In the genomic region with DNA sequence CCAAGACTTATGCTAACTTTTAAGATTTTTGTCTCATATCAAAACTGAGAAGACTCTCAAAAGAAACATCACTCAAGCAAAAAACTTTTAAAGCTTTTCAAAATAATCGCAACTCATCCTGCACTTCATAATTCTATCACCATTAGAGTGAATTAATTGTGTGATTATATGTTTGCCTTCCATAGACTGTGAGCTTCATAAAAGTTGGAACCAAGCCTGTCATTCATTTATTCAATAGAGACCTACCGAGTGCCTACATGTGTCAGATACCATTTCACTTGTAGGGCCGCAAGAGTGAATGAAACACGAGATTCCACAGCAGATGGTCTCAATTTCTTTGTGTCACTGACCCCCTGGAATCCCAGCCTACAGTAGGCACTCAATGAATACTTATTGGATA, we compare ENCODE assay signal across 18 cellular contexts.
DNase-seq lines count a peak whose midpoint lies in the region; ATAC-seq and TF ChIP-seq lines count a peak whose summit lies in the region.
"Had no signal": no experiment of that assay in that cellular context is flagged by ENCODE, and none has a peak within 500 bp of the region (broad histone marks: within the 10 kb centered on the region; RNA-seq: fewer than 3 reads in every experiment).

No MANE protein-coding gene starts in this region.

- H3K79me2 ChIP-seq in neural progenitor cell (ENCODE audit: low read depth), result no peaks in the 10 kb centered on the region

- H2AFZ ChIP-seq in neural progenitor cell (replicated peaks), result no peak overlapping the region

- peak overlapping the region; percentile 79 for H3K27ac Mint-ChIP-seq in Caco-2 (ENCODE audit: unreplicated experiment)
- H3K27ac Mint-ChIP-seq in neural progenitor cell, result no peak overlapping the region
- H3K27ac Mint-ChIP-seq: activated CD8-positive, alpha-beta T cell treated with anti-CD3 and anti-CD28 coated beads, Interleukin-2, amount 10 ng/mL, durations not matched to agents 7 days and 5 days; stimulated activated effector memory CD8-positive, alpha-beta T cell treated with anti-CD3 and anti-CD28 coated beads, Interleukin-12 subunit alpha, Interleukin-12 subunit beta, amount 100 ng/mL, for 72 hours; T-helper 17 cell had no signal

- H3K4me3 ChIP-seq in Caco-2 (ENCODE audit: low read depth, low read length), result no peak overlapping the region
- H3K4me3 ChIP-seq in HUES48 (ENCODE audit: low read depth, low read length), result no peak overlapping the region
- no peak overlapping the region for H3K4me3 ChIP-seq in brain microvascular endothelial cell (ENCODE audit: low read depth, low read length)
- no peak overlapping the region for H3K4me3 ChIP-seq in neural progenitor cell
- H3K4me3 ChIP-seq in esophagus muscularis mucosa, result no peak overlapping the region
- H3K4me3 ChIP-seq: BLaER1 treated with 17β-estradiol and CSF1 and Interleukin-3, amounts not matched to agents 10 nM and 100 nM had no signal

- no peak overlapping the region for H3K9ac ChIP-seq in HUES48 (ENCODE audit: low read depth, low read length)
- no peak overlapping the region for H3K9ac ChIP-seq in neural progenitor cell
- H3K9ac ChIP-seq: BLaER1 treated with 17β-estradiol and CSF1 and Interleukin-3, amounts not matched to agents 10 nM and 100 nM had no signal

- peaks cover 39% of the 10 kb centered on the region for H3K4me1 Mint-ChIP-seq in Caco-2 (ENCODE audit: low read depth, unreplicated experiment)
- peaks cover 28% of the 10 kb centered on the region for H3K4me1 Mint-ChIP-seq in neural progenitor cell
- H3K4me1 Mint-ChIP-seq: stimulated activated effector memory CD8-positive, alpha-beta T cell treated with anti-CD3 and anti-CD28 coated beads, Interleukin-12 subunit alpha, Interleukin-12 subunit beta, amount 100 ng/mL, for 72 hours; T-helper 17 cell had no signal

- CTCF ChIA-PET in Caco-2 (lab: Charles Lee), result no interaction called here

- in situ Hi-C loops in brain microvascular endothelial cell (cut with HindIII; ENCODE audit: low pct_ligation_motif_present, low sequenced_read_pairs), result no loop called here

- H3K36me3 ChIP-seq in Caco-2 (ENCODE audit: control insufficient read depth, insufficient read depth, low read length), result no peaks in the 10 kb centered on the region
- no peaks in the 10 kb centered on the region for H3K36me3 ChIP-seq in HUES48 (ENCODE audit: control insufficient read depth, insufficient read depth, low read length)
- H3K36me3 ChIP-seq in brain microvascular endothelial cell (replicated peaks), result no peaks in the 10 kb centered on the region
- H3K36me3 ChIP-seq in neural progenitor cell, result no peaks in the 10 kb centered on the region
- H3K36me3 ChIP-seq in esophagus muscularis mucosa, result no peaks in the 10 kb centered on the region
- H3K36me3 ChIP-seq: BLaER1 treated with 17β-estradiol and CSF1 and Interleukin-3, amounts not matched to agents 10 nM and 100 nM had no signal

- H3K9me3 Mint-ChIP-seq in Caco-2 (ENCODE audit: unreplicated experiment), result no peaks in the 10 kb centered on the region
- H3K9me3 Mint-ChIP-seq in neural progenitor cell, result peaks cover 20% of the 10 kb centered on the region

- H3K27me3 ChIP-seq in Caco-2 (replicated peaks; ENCODE audit: control insufficient read depth, insufficient read depth, low read length), result no peaks in the 10 kb centered on the region
- H3K27me3 ChIP-seq in HUES48 (ENCODE audit: control insufficient read depth, insufficient read depth, low read length), result no peaks in the 10 kb centered on the region
- H3K27me3 ChIP-seq in brain microvascular endothelial cell (replicated peaks), result no peaks in the 10 kb centered on the region
- no peaks in the 10 kb centered on the region for H3K27me3 ChIP-seq in neural progenitor cell
- H3K27me3 ChIP-seq in esophagus muscularis mucosa, result no peaks in the 10 kb centered on the region
- H3K27me3 ChIP-seq: BLaER1 treated with 17β-estradiol and CSF1 and Interleukin-3, amounts not matched to agents 10 nM and 100 nM had no signal

- H3K4me3 Mint-ChIP-seq in Caco-2 (ENCODE audit: unreplicated experiment), result no peak overlapping the region
- H3K4me3 Mint-ChIP-seq in neural progenitor cell, result peak overlapping the region; percentile 41
- H3K4me3 Mint-ChIP-seq: activated CD8-positive, alpha-beta T cell treated with anti-CD3 and anti-CD28 coated beads, Interleukin-2, amount 10 ng/mL, durations not matched to agents 7 days and 5 days; stimulated activated effector memory CD8-positive, alpha-beta T cell treated with anti-CD3 and anti-CD28 coated beads, Interleukin-12 subunit alpha, Interleukin-12 subunit beta, amount 100 ng/mL, for 72 hours; T-helper 17 cell had no signal

- POLR2A ChIA-PET in Caco-2 (lab: Charles Lee), result no interaction called here

- intact Hi-C loops in Caco-2 (cut with micrococcal nuclease; ENCODE audit: unreplicated experiment) (no loop called here), esophagus muscularis mucosa (cut with DNase I) (no loop called here)

- no peaks in the 10 kb centered on the region for H4K20me1 ChIP-seq in neural progenitor cell (ENCODE audit: low read depth)
- H4K20me1 ChIP-seq: BLaER1 treated with 17β-estradiol and CSF1 and Interleukin-3, amounts not matched to agents 10 nM and 100 nM had no signal

- H3K27ac ChIP-seq in HUES48 (ENCODE audit: low read depth, low read length) (peak overlapping the region; percentile 34), brain microvascular endothelial cell (peak overlapping the region; percentile 63), neural progenitor cell (no peak overlapping the region), esophagus muscularis mucosa (replicated peaks in 1 of 4) (no peak overlapping the region)
- H3K27ac ChIP-seq: BLaER1 treated with 17β-estradiol and CSF1 and Interleukin-3, amounts not matched to agents 10 nM and 100 nM had no signal

- H3K9me3 ChIP-seq in Caco-2 (no peaks in the 10 kb centered on the region), HUES48 (ENCODE audit: control insufficient read depth, insufficient read depth, low read length) (peaks cover 5% of the 10 kb centered on the region; the same call in 1 of the 2 replicates), neural progenitor cell (ENCODE audit: low read depth) (no peaks in the 10 kb centered on the region), esophagus muscularis mucosa (peaks cover 0 to 5% (median 0%) of the 10 kb centered on the region in 4 donors)

- H3K27me3 Mint-ChIP-seq in Caco-2 (ENCODE audit: insufficient read depth, unreplicated experiment) (no peaks in the 10 kb centered on the region), neural progenitor cell (ENCODE audit: insufficient read depth, low read depth) (peaks cover 3% of the 10 kb centered on the region)

- peaks cover 3% of the 10 kb centered on the region for H3F3A ChIP-seq in neural progenitor cell (ENCODE audit: low read depth)

- H3K4me1 ChIP-seq in Caco-2, result peaks cover 44% of the 10 kb centered on the region
- no peaks in the 10 kb centered on the region for H3K4me1 ChIP-seq in HUES48 (ENCODE audit: control insufficient read depth, insufficient read depth, low read length)
- no peaks in the 10 kb centered on the region for H3K4me1 ChIP-seq in neural progenitor cell
- H3K4me1 ChIP-seq in esophagus muscularis mucosa, result peaks cover 9 to 17% (median 15%) of the 10 kb centered on the region in 4 donors

- DNase-seq in Caco-2, result no peak
- DNase-seq in brain microvascular endothelial cell, result no peak
- no peak for DNase-seq in neural progenitor cell (ENCODE audit: low spot score)
- DNase-seq in esophagus muscularis mucosa (ENCODE audit: extremely low spot score), result no peak
- no peak for DNase-seq in HPDE6-E6E7 (ENCODE audit: extremely low spot score)
- no peak for DNase-seq in islet precursor cell
- DNase-seq: activated CD8-positive, alpha-beta T cell treated with anti-CD3 and anti-CD28 coated beads, Interleukin-2, amount 10 ng/mL, durations not matched to agents 7 days and 5 days; activated effector memory CD4-positive, alpha-beta T cell treated with Interleukin-2 at 50 U/mL for 16 hours; activated T-cell treated with anti-CD3 and anti-CD28 coated beads for 4 hours; cortex of kidney; NCI-H1105 treated with DMSO at 0.1 percent for 48 hours; NCI-H2029; NCI-H345; T-helper 17 cell had no signal

- 77% methylated on average over 4 of the region's 4 CpGs for WGBS in esophagus muscularis mucosa

- BruUV-seq in Caco-2 (replicated peaks; lab: Mats Ljungman, UMichigan), result no TSS peak

- no peak for ATAC-seq in HG02763 (IDR thresholded peaks at IDR 0.05; ENCODE audit: unreplicated experiment)
- ATAC-seq: activated CD8-positive, alpha-beta T cell treated with anti-CD3 and anti-CD28 coated beads, Interleukin-2, amount 10 ng/mL, durations not matched to agents 7 days and 5 days; T-helper 17 cell had no signal

- no peak for TF ChIP-seq POLR2A in esophagus muscularis mucosa (IDR thresholded peaks at IDR 0.05; ENCODE audit: low read depth)

- H3K4me2 ChIP-seq in neural progenitor cell, result no peak overlapping the region

- TF ChIP-seq CTCF in Caco-2 (IDR thresholded peaks at IDR 0.05; ENCODE audit: insufficient read depth in 1 of 2, low read depth in 1 of 2, low read length in 1 of 2, severe bottlenecking in 1 of 2, unreplicated experiment in 1 of 2), result no peak
- TF ChIP-seq CTCF in brain microvascular endothelial cell (IDR thresholded peaks at IDR 0.05; ENCODE audit: low read depth, low read length, missing control alignments), result no peak
- no peak for TF ChIP-seq CTCF in neural progenitor cell (IDR thresholded peaks at IDR 0.05)
- TF ChIP-seq CTCF in esophagus muscularis mucosa (IDR thresholded peaks at IDR 0.05), result no peak

- H3K36me3 Mint-ChIP-seq in Caco-2 (ENCODE audit: insufficient read depth, unreplicated experiment) (peaks cover 13% of the 10 kb centered on the region), neural progenitor cell (peaks cover 3% of the 10 kb centered on the region)
- H3K36me3 Mint-ChIP-seq: stimulated activated effector memory CD8-positive, alpha-beta T cell treated with anti-CD3 and anti-CD28 coated beads, Interleukin-12 subunit alpha, Interleukin-12 subunit beta, amount 100 ng/mL, for 72 hours had no signal

- no peak for TF ChIP-seq EP300 in esophagus muscularis mucosa (IDR thresholded peaks at IDR 0.05)

Comparison
In these comparisons a context has a peak if more than half of its experiments do, and no peak if none do; other contexts are left out.
1. H3K27ac ChIP-seq: peak in HUES48 (single experiment) and brain microvascular endothelial cell (single experiment); none in neural progenitor cell (single experiment) and esophagus muscularis mucosa (0 of 4).